In the genomic region with DNA sequence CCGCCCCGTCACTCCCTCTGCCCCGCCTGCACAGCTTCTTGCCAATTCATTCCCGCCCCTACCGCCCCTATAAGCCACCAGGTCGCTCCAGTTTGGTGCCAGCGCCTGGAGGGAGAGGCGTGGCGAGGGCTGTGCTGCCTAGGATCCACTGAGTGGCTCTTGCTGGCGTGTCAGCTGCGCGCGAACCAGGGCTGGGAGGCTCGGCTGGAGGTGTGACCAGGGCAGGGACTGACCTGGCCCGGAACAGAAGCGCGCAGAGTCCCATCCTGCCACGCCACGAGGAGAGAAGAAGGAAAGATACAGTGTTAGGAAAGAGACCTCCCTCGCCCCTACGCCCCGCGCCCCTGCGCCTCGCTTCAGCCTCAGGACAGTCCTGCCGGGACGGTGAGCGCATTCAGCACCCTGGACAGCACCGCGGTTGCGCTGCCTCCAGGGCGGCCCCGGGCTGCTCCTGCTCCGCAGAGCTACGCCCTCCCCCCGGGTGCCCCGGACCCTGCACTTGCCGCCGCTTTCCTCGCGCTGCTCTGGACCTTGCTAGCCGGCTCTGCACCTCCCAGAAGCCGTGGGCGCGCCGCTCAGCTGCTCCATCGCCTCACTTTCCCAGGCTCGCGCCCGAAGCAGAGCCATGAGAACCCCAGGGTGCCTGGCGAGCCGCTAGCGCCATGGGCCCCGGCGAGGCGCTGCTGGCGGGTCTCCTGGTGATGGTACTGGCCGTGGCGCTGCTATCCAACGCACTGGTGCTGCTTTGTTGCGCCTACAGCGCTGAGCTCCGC, we compare ENCODE assay signal across 8 cellular contexts. TPM values are rescaled to one million over a fixed set of nuclear protein-coding genes. Genes with fewer than 3 reads are reported as not detected.
DNase-seq lines count a peak whose midpoint lies in the region; ATAC-seq and TF ChIP-seq lines count a peak whose summit lies in the region.

A gene with protein sequence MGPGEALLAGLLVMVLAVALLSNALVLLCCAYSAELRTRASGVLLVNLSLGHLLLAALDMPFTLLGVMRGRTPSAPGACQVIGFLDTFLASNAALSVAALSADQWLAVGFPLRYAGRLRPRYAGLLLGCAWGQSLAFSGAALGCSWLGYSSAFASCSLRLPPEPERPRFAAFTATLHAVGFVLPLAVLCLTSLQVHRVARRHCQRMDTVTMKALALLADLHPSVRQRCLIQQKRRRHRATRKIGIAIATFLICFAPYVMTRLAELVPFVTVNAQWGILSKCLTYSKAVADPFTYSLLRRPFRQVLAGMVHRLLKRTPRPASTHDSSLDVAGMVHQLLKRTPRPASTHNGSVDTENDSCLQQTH (plus strand): TSS at position 72 of the 773 bp plus-strand sequence. CDS start 591 bp downstream, at position 663.

- H3K27ac ChIP-seq in left lung (no peak within 1 kb of the TSS), testis (no peak within 1 kb of the TSS)

- POLR2A ChIA-PET in Caco-2 (lab: Charles Lee) = no interaction called here

- no peaks in the 10 kb centered on the region for H3K9me3 Mint-ChIP-seq in Caco-2 (ENCODE audit: unreplicated experiment)
- H3K9me3 Mint-ChIP-seq in brain = peaks cover 0 to 5% (median 0%) of the 10 kb centered on the region in 5 experiments

- H3K4me3 Mint-ChIP-seq in Caco-2 (ENCODE audit: unreplicated experiment) (peak within 1 kb of the TSS; percentile 43), brain (peak within 1 kb of the TSS in 4 of 5 experiments; percentile 49 to 70 (median 66))

- no peak within 1 kb of the TSS for H3K27ac Mint-ChIP-seq in Caco-2 (ENCODE audit: unreplicated experiment)
- H3K27ac Mint-ChIP-seq in brain = no peak within 1 kb of the TSS

- no peaks in the 10 kb centered on the region for H3K36me3 Mint-ChIP-seq in Caco-2 (ENCODE audit: insufficient read depth, unreplicated experiment)
- no peaks in the 10 kb centered on the region for H3K36me3 Mint-ChIP-seq in brain

- BruUV-seq in Caco-2 (replicated peaks; lab: Mats Ljungman, UMichigan) = no TSS peak

- H3K9me3 ChIP-seq in Caco-2 = no peaks in the 10 kb centered on the region
- H3K9me3 ChIP-seq in left lung = no peaks in the 10 kb centered on the region
- no peaks in the 10 kb centered on the region for H3K9me3 ChIP-seq in testis

- 3 to 4% methylated on average over 14 to 61 of the region's 63 CpGs for WGBS in testis, 2 donors

- peaks cover 15% of the 10 kb centered on the region for H3K27me3 Mint-ChIP-seq in Caco-2 (ENCODE audit: insufficient read depth, unreplicated experiment)
- peaks cover 77% of the 10 kb centered on the region for H3K27me3 Mint-ChIP-seq in brain

- ATAC-seq in left lung (peak; percentile 96), GM21576 (IDR thresholded peaks at IDR 0.05; ENCODE audit: unreplicated experiment) (no peak), GM18861 (IDR thresholded peaks at IDR 0.05; ENCODE audit: unreplicated experiment) (no peak)

- CTCF ChIA-PET in Caco-2 (lab: Charles Lee) = interaction anchor here (0.6 to 0.9 kb wide), 2 partner anchors 12 to 112 kb away, joined by 3 to 4 read pairs; no protein-coding TSS in a partner anchor

- H3K4me1 Mint-ChIP-seq in Caco-2 (ENCODE audit: low read depth, unreplicated experiment) (no peaks in the 10 kb centered on the region), brain (peaks cover 10% of the 10 kb centered on the region)

- H3K27me3 ChIP-seq in Caco-2 (replicated peaks; ENCODE audit: control insufficient read depth, insufficient read depth, low read length) (no peaks in the 10 kb centered on the region), left lung (peaks cover 11 to 71% of the 10 kb centered on the region in 2 donors), testis (no peaks in the 10 kb centered on the region)

- H3K4me1 ChIP-seq in Caco-2 (no peaks in the 10 kb centered on the region), left lung (no peaks in the 10 kb centered on the region), testis (no peaks in the 10 kb centered on the region)

- H3K4me3 ChIP-seq in Caco-2 (ENCODE audit: low read depth, low read length) (no peak within 1 kb of the TSS), left lung (no peak within 1 kb of the TSS), testis (peak within 1 kb of the TSS in 1 of 2 donors; percentile 23)

- H3K36me3 ChIP-seq in Caco-2 (ENCODE audit: control insufficient read depth, insufficient read depth, low read length) (no peaks in the 10 kb centered on the region), left lung (no peaks in the 10 kb centered on the region), testis (ENCODE audit: low read depth, missing control alignments) (no peaks in the 10 kb centered on the region)

- no peak for TF ChIP-seq POLR2A in testis (IDR thresholded peaks at IDR 0.05)

- intact Hi-C loops in Caco-2 (cut with micrococcal nuclease; ENCODE audit: unreplicated experiment) (no loop called here), left lung (cut with DNase I) (no loop called here), testis (cut with DNase I; ENCODE audit: low total_unique reads) (no loop called here)

- TF ChIP-seq CTCF in Caco-2 (IDR thresholded peaks at IDR 0.05; ENCODE audit: insufficient read depth in 1 of 2, low read depth in 1 of 2, low read length in 1 of 2, severe bottlenecking in 1 of 2, unreplicated experiment in 1 of 2) = peak in 1 of 2 experiments; percentile 2
- no peak for TF ChIP-seq CTCF in brain (conservative IDR thresholded peaks at IDR 0.05)
- no peak for TF ChIP-seq CTCF in left lung (IDR thresholded peaks at IDR 0.05)
- TF ChIP-seq CTCF in testis (IDR thresholded peaks at IDR 0.05) = no peak

- DNase-seq in Caco-2 = peak; percentile 75 to 90
- peak; percentile 64 for DNase-seq in NCI-H2171 treated with DMSO at 0.1 percent for 48 hours (lab: John Stamatoyannopoulos, UW)
- DNase-seq in left lung = peak; percentile 56 to 83
- DNase-seq in testis = peak; percentile 51
- no peak for DNase-seq in A172 (ENCODE audit: low spot score)

RNA-seq across cellular contexts. Expression of the gene that starts here (rescaled TPM):
- total RNA-seq in Caco-2 (2022) (0.68 and 0.79 TPM in 2 replicates), left lung (under 1 TPM; 0.08 to 0.67 TPM), testis (under 1 TPM; 0.39 to 0.99 TPM)
- polyA plus RNA-seq in brain (ENCODE audit: insufficient read depth, low read depth, low replicate concordance) (not detected), testis (ENCODE audit: insufficient read depth, low read depth, low replicate concordance) (0.34 TPM)
- total RNA-seq in A172 (2014; rRNA removed; shearing (Covaris generic)) = 0.12 and 0.59 TPM in 2 replicates

Comparison
In these comparisons a context has a peak if more than half of its experiments do, and no peak if none do; other contexts are left out.
1. Peak in DNase-seq in Caco-2; RNA of the gene not detected or under 1 TPM.
2. Peak in DNase-seq and ATAC-seq in left lung; RNA of the gene not detected or under 1 TPM.
3. Peak in DNase-seq in testis; RNA of the gene not detected or under 1 TPM.